In the genomic region with DNA sequence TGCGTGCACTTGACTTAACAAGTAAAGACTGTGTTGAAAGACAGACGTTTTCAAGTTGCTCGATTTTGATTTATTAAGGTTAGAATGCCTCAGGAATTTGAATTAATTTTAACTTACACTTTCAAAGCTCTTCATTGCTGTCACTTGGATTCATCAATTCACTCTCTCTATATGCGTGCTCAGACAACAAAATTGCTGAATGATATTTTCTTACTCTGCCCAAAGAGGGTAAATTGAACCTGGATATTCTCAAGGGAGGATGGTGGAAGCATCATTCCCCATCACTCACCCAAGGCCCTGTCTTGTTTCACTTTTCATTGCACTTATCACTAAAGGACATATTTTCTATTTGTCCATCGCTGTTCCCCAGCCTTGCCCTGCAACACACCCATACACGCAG, we compare ENCODE assay signal across 1 cellular context.
TF ChIP-seq lines count a peak whose summit lies in the region.

No MANE protein-coding gene starts in this region.

TF ChIP-seq in endothelial cell of umbilical vein, 7 proteins besides CTCF, POLR2A, EP300 and RAD21 (continued from another document):
- TF ChIP-seq, protein P1, sequence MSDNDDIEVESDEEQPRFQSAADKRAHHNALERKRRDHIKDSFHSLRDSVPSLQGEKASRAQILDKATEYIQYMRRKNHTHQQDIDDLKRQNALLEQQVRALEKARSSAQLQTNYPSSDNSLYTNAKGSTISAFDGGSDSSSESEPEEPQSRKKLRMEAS (IDR thresholded peaks at IDR 0.05; ENCODE audit: insufficient read depth, insufficient read length), result no peak
- TF ChIP-seq POLR2AphosphoS5 (IDR thresholded peaks at IDR 0.05; ENCODE audit: insufficient read depth, low read depth, low read length), result no peak
- TF ChIP-seq EZH2 (IDR thresholded peaks at IDR 0.05; ENCODE audit: borderline replicate concordance, low read depth, low read length, severe bottlenecking), result no peak
- no peak for TF ChIP-seq FOS (IDR thresholded peaks at IDR 0.05; ENCODE audit: borderline replicate concordance, insufficient read depth, low read length)
- no peak for TF ChIP-seq MYC (IDR thresholded peaks at IDR 0.05; ENCODE audit: low read depth, low read length)
- TF ChIP-seq GATA2 (IDR thresholded peaks at IDR 0.05; ENCODE audit: insufficient read depth, insufficient read length, low read depth, low read length), result no peak
